In genomic region chr5:136028782-136029742, GRCh38 we compare ENCODE assay signal across 1 cellular context.
TF ChIP-seq lines count a peak whose summit lies in the region.

Gene TGFBI, plus strand, starts transcription at chr5:136028988. Its CDS starts 68 bp downstream, at chr5:136029056.

TF ChIP-seq in SK-N-SH, 30 proteins besides CTCF, POLR2A, EP300 and RAD21 (continued from another document):
- TF ChIP-seq REST (IDR thresholded peaks at IDR 0.05; ENCODE audit: low read depth, low read length) (peak; percentile 37; the same call in 1 of the 2 replicates), EZH2phosphoT487 (IDR thresholded peaks at IDR 0.05; ENCODE audit: borderline replicate concordance, low read depth) (no peak), GABPA (IDR thresholded peaks at IDR 0.05; ENCODE audit: low read depth) (no peak), RXRA (IDR thresholded peaks at IDR 0.05; ENCODE audit: borderline replicate concordance, low read depth) (no peak), FOSL2 (IDR thresholded peaks at IDR 0.05; ENCODE audit: borderline replicate concordance, low read depth) (no peak), FOXM1 (IDR thresholded peaks at IDR 0.05; ENCODE audit: low read depth) (no peak), RFX5 (IDR thresholded peaks at IDR 0.05; ENCODE audit: low read length) (no peak), TEAD4 (IDR thresholded peaks at IDR 0.05; ENCODE audit: borderline replicate concordance, insufficient read depth) (no peak), POLR2AphosphoS5 (IDR thresholded peaks at IDR 0.05; ENCODE audit: low read depth, low read length) (peak; percentile 79)
- TF ChIP-seq, protein P1, sequence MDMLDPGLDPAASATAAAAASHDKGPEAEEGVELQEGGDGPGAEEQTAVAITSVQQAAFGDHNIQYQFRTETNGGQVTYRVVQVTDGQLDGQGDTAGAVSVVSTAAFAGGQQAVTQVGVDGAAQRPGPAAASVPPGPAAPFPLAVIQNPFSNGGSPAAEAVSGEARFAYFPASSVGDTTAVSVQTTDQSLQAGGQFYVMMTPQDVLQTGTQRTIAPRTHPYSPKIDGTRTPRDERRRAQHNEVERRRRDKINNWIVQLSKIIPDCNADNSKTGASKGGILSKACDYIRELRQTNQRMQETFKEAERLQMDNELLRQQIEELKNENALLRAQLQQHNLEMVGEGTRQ (IDR thresholded peaks at IDR 0.05; ENCODE audit: borderline replicate concordance, low read depth, low read length): no peak
